Comparison of ENCODE assay signal across 10 cellular contexts in the genomic region with DNA sequence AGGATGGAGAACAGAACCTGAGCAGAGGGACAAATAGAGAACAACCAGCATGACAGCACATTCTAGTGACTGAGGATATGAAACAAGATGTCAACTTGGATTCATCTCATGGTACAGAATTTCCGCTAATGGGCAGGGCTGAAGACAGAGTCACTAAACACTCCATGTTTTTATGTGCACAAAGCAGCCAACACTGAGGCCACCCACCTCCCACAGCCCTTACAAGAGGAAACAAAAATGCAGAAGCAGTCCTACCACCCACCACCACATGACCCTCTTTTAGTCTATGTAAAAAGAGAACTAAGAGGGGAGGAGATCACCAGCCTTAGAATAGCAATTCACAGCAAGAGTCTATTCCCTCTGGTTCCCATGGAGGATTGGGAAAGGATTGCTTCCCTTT.
DNase-seq lines count a peak whose midpoint lies in the region; ATAC-seq and TF ChIP-seq lines count a peak whose summit lies in the region.
"Had no signal": no experiment of that assay in that cellular context is flagged by ENCODE, and none has a peak within 500 bp of the region (broad histone marks: within the 10 kb centered on the region; RNA-seq: fewer than 3 reads in every experiment).

No MANE protein-coding gene starts in this region.

- H3K36me3 ChIP-seq in Peyer's patch = no peaks in the 10 kb centered on the region
- no peaks in the 10 kb centered on the region for H3K36me3 ChIP-seq in suprapubic skin

- H3K9me3 ChIP-seq in Peyer's patch = no peaks in the 10 kb centered on the region
- H3K9me3 ChIP-seq in suprapubic skin = no peaks in the 10 kb centered on the region

- WGBS in suprapubic skin = 70% methylated on average over 1 of the region's 1 CpG

- no peaks in the 10 kb centered on the region for H3K27me3 Mint-ChIP-seq in stimulated activated memory B cell treated with anti-CD40 and anti-IgM and Interleukin-4, amounts not matched to agents 10 μg/mL and 1 μg/mL and 100 μg/mL, for 72 hours

- peak overlapping the region; percentile 38 for H3K27ac Mint-ChIP-seq in stimulated activated memory B cell treated with anti-CD40 and anti-IgM and Interleukin-4, amounts not matched to agents 10 μg/mL and 1 μg/mL and 100 μg/mL, for 72 hours
- H3K27ac Mint-ChIP-seq: activated naive CD4-positive, alpha-beta T cell treated with anti-CD3 and anti-CD28 coated beads, Interleukin-2, amount 50 U/mL, for 24 hours had no signal

- H3K4me3 Mint-ChIP-seq in stimulated activated memory B cell treated with anti-CD40 and anti-IgM and Interleukin-4, amounts not matched to agents 10 μg/mL and 1 μg/mL and 100 μg/mL, for 72 hours = no peak overlapping the region
- H3K4me3 Mint-ChIP-seq: activated naive CD4-positive, alpha-beta T cell treated with anti-CD3 and anti-CD28 coated beads, Interleukin-2, amount 50 U/mL, for 24 hours had no signal

- H3K27me3 ChIP-seq in Peyer's patch = no peaks in the 10 kb centered on the region
- H3K27me3 ChIP-seq in suprapubic skin = no peaks in the 10 kb centered on the region

- TF ChIP-seq EP300 in suprapubic skin (IDR thresholded peaks at IDR 0.05) = no peak

- TF ChIP-seq POLR2A in Peyer's patch (IDR thresholded peaks at IDR 0.05) (no peak), suprapubic skin (IDR thresholded peaks at IDR 0.05) (no peak)

- TF ChIP-seq CTCF in Peyer's patch (IDR thresholded peaks at IDR 0.05) (no peak), suprapubic skin (IDR thresholded peaks at IDR 0.05) (no peak)

- peak in 2 of 3 donors; percentile 27 to 51 for DNase-seq in Peyer's patch
- no peak for DNase-seq in foreskin melanocyte
- DNase-seq in SHP77 (lab: John Stamatoyannopoulos, UW) = no peak
- no peak for DNase-seq in suprapubic skin (ENCODE audit: low spot score in 2 of 2)
- DNase-seq: MM.1S, T-helper 1 cell had no signal

- H3K4me3 ChIP-seq in Peyer's patch (no peak overlapping the region), suprapubic skin (no peak overlapping the region)

- H3K4me1 ChIP-seq in Peyer's patch (no peaks in the 10 kb centered on the region), suprapubic skin (peaks cover 3% of the 10 kb centered on the region)

- ATAC-seq in GM19328 (IDR thresholded peaks at IDR 0.05; ENCODE audit: unreplicated experiment) (peak; percentile 68), HG02938 (IDR thresholded peaks at IDR 0.05; ENCODE audit: unreplicated experiment) (peak; percentile 89)
- peak; percentile 96 for ATAC-seq in stimulated activated memory B cell treated with anti-CD40 and anti-IgM and Interleukin-4, amounts not matched to agents 10 μg/mL and 1 μg/mL and 100 μg/mL, for 72 hours

- no peaks in the 10 kb centered on the region for H3K36me3 Mint-ChIP-seq in stimulated activated memory B cell treated with anti-CD40 and anti-IgM and Interleukin-4, amounts not matched to agents 10 μg/mL and 1 μg/mL and 100 μg/mL, for 72 hours
- H3K36me3 Mint-ChIP-seq: activated naive CD4-positive, alpha-beta T cell treated with anti-CD3 and anti-CD28 coated beads, Interleukin-2, amount 50 U/mL, for 24 hours had no signal

- H3K9me3 Mint-ChIP-seq in stimulated activated memory B cell treated with anti-CD40 and anti-IgM and Interleukin-4, amounts not matched to agents 10 μg/mL and 1 μg/mL and 100 μg/mL, for 72 hours = peaks cover 3% of the 10 kb centered on the region
- H3K9me3 Mint-ChIP-seq: activated naive CD4-positive, alpha-beta T cell treated with anti-CD3 and anti-CD28 coated beads, Interleukin-2, amount 50 U/mL, for 24 hours had no signal

- H3K4me1 Mint-ChIP-seq in stimulated activated memory B cell treated with anti-CD40 and anti-IgM and Interleukin-4, amounts not matched to agents 10 μg/mL and 1 μg/mL and 100 μg/mL, for 72 hours = peaks cover 26% of the 10 kb centered on the region
- H3K4me1 Mint-ChIP-seq: activated naive CD4-positive, alpha-beta T cell treated with anti-CD3 and anti-CD28 coated beads, Interleukin-2, amount 50 U/mL, for 24 hours had no signal

- no peak overlapping the region for H3K27ac ChIP-seq in Peyer's patch
- H3K27ac ChIP-seq in suprapubic skin = no peak overlapping the region

Comparison
In these comparisons a context has a peak if more than half of its experiments do, and no peak if none do; other contexts are left out.
1. DNase-seq: peak in Peyer's patch (2 of 3); none in foreskin melanocyte (single experiment), SHP77 (0 of 2) and suprapubic skin (0 of 2).
2. Peak in every context shown above with its lines, with median percentiles within 50 percentile points of each other: ATAC-seq.